1 cellular context compared by ENCODE assay signal in the genomic region with DNA sequence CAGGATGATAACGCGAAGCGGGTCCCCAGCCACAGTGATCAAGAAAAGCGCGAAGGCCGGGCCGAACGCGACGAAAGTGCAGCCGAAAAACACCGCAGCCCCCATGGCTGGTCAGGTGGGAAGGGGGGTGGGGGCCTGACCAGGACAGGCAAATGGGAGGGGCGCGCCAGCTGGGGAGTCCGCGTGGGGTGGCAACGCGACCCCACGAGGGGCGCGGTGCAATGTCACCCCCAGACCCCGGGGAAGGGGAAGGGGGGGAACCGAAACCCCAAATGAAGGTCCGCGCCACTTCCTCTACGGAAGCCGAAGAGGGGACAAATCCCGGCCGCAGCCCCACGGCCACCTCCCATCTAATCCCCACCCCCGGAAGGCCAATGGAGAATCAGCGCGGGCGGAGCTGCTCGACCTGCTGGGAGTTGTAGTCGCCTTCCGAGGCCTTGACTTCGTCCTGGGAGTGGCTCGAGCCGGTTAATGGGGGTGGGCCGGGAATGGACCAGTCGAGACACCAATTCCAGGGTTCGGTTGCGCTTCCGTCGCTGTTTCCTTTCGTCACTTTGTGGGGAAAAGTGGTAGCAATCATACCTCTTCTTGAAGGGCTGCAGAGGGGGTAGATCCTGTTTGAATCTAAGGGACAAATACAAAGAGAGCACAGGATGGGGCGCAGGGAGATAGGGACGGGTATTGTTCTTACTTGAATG.
TF ChIP-seq lines count a peak whose summit lies in the region.

Gene APH1A, minus strand, starts transcription at position 311 of the 698 bp plus-strand sequence. Its CDS starts 206 bp downstream, at position 105.

TF ChIP-seq in HepG2, 621 proteins besides CTCF, POLR2A, EP300 and RAD21 (continued from another document and continues in another):
- TF ChIP-seq MLXIP (CRISPR knock-in tag; IDR thresholded peaks at IDR 0.05; ENCODE audit: borderline replicate concordance) (no peak), PAX8 (CRISPR knock-in tag; IDR thresholded peaks at IDR 0.05; ENCODE audit: borderline replicate concordance) (0 out of 2 replicates have a peak, but pooled peaks have one; percentile 22), KLF6 (CRISPR knock-in tag; IDR thresholded peaks at IDR 0.05) (no peak), ZNF3 (CRISPR knock-in tag; IDR thresholded peaks at IDR 0.05) (no peak), CREB1 (IDR thresholded peaks at IDR 0.05) (peak; percentile 46), CREB1 (CRISPR knock-in tag; IDR thresholded peaks at IDR 0.05) (peak; percentile 94), HNRNPL (IDR thresholded peaks at IDR 0.05; ENCODE audit: low read depth, low read length) (no peak), RFX5 (IDR thresholded peaks at IDR 0.05; ENCODE audit: low read depth, low read length) (no peak), CEBPG (CRISPR knock-in tag; IDR thresholded peaks at IDR 0.05) (no peak), ZNF263 (CRISPR knock-in tag; IDR thresholded peaks at IDR 0.05) (0 out of 2 replicates have a peak, but pooled peaks have one; percentile 30), ZFP36 (IDR thresholded peaks at IDR 0.05; ENCODE audit: borderline replicate concordance, low read depth, low read length, partially characterized antibody) (no peak), SAFB2 (CRISPR knock-in tag; IDR thresholded peaks at IDR 0.05; ENCODE audit: borderline replicate concordance, low read depth) (no peak), ZFAT (CRISPR knock-in tag; conservative IDR thresholded peaks at IDR 0.05) (peak; percentile 88; the same call in 1 of the 2 replicates), ZNF317 (CRISPR knock-in tag; IDR thresholded peaks at IDR 0.05) (0 out of 2 replicates have a peak, but pooled peaks have one; percentile 21), DMAP1 (CRISPR knock-in tag; IDR thresholded peaks at IDR 0.05) (peak; percentile 74), CHD4 (IDR thresholded peaks at IDR 0.05; ENCODE audit: borderline replicate concordance, low read length) (no peak), ZBTB39 (CRISPR knock-in tag; IDR thresholded peaks at IDR 0.05) (0 out of 2 replicates have a peak, but pooled peaks have one; percentile 40), ZNF883 (CRISPR knock-in tag; IDR thresholded peaks at IDR 0.05; ENCODE audit: not compliant biosample characterization) (no peak), HIVEP1 (CRISPR knock-in tag; IDR thresholded peaks at IDR 0.05) (peak; percentile 62), ZNF781 (CRISPR knock-in tag; IDR thresholded peaks at IDR 0.05; ENCODE audit: borderline replicate concordance, not compliant biosample characterization) (no peak), ZNF124 (CRISPR knock-in tag; IDR thresholded peaks at IDR 0.05) (0 out of 2 replicates have a peak, but pooled peaks have one; percentile 51), SOX13 (IDR thresholded peaks at IDR 0.05) (no peak), SOX13 (CRISPR knock-in tag; conservative IDR thresholded peaks at IDR 0.05 in 1 of 2, IDR thresholded peaks at IDR 0.05 in 1 of 2) (peak in 1 of 2 experiments; percentile 34; a peak in 1 of 4 replicates), KDM2A (CRISPR knock-in tag; IDR thresholded peaks at IDR 0.05; ENCODE audit: borderline replicate concordance, low read depth) (peak; percentile 82), ZNF768 (CRISPR knock-in tag; IDR thresholded peaks at IDR 0.05) (peak; percentile 47), NR2C2 (CRISPR knock-in tag; IDR thresholded peaks at IDR 0.05; ENCODE audit: borderline replicate concordance) (peak; percentile 79), MAFG (CRISPR knock-in tag; IDR thresholded peaks at IDR 0.05) (no peak), YEATS4 (CRISPR knock-in tag; IDR thresholded peaks at IDR 0.05; ENCODE audit: borderline replicate concordance) (peak; percentile 85; the same call in 1 of the 2 replicates), CREBL2 (CRISPR knock-in tag; IDR thresholded peaks at IDR 0.05; ENCODE audit: borderline replicate concordance) (no peak), SNRNP70 (IDR thresholded peaks at IDR 0.05; ENCODE audit: low read depth, low read length) (no peak), PATZ1 (CRISPR knock-in tag; IDR thresholded peaks at IDR 0.05) (peak; percentile 83), ZFP36L2 (CRISPR knock-in tag; IDR thresholded peaks at IDR 0.05) (no peak), FIP1L1 (IDR thresholded peaks at IDR 0.05; ENCODE audit: borderline replicate concordance, insufficient read depth, low read depth, low read length) (no peak), ZEB1 (IDR thresholded peaks at IDR 0.05; ENCODE audit: insufficient replicate concordance, low read depth) (no peak)
- TF ChIP-seq, protein P1, sequence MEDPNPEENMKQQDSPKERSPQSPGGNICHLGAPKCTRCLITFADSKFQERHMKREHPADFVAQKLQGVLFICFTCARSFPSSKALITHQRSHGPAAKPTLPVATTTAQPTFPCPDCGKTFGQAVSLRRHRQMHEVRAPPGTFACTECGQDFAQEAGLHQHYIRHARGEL (CRISPR knock-in tag; IDR thresholded peaks at IDR 0.05), result no peak
- TF ChIP-seq, protein P2, sequence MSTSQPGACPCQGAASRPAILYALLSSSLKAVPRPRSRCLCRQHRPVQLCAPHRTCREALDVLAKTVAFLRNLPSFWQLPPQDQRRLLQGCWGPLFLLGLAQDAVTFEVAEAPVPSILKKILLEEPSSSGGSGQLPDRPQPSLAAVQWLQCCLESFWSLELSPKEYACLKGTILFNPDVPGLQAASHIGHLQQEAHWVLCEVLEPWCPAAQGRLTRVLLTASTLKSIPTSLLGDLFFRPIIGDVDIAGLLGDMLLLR (CRISPR knock-in tag; IDR thresholded peaks at IDR 0.05), result peak; percentile 25; the same call in 1 of the 2 replicates
- TF ChIP-seq, protein P3, sequence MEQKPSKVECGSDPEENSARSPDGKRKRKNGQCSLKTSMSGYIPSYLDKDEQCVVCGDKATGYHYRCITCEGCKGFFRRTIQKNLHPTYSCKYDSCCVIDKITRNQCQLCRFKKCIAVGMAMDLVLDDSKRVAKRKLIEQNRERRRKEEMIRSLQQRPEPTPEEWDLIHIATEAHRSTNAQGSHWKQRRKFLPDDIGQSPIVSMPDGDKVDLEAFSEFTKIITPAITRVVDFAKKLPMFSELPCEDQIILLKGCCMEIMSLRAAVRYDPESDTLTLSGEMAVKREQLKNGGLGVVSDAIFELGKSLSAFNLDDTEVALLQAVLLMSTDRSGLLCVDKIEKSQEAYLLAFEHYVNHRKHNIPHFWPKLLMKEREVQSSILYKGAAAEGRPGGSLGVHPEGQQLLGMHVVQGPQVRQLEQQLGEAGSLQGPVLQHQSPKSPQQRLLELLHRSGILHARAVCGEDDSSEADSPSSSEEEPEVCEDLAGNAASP (CRISPR knock-in tag; IDR thresholded peaks at IDR 0.05; ENCODE audit: borderline replicate concordance), result no peak; the same call in 1 of the 2 replicates
- TF ChIP-seq, protein P4, sequence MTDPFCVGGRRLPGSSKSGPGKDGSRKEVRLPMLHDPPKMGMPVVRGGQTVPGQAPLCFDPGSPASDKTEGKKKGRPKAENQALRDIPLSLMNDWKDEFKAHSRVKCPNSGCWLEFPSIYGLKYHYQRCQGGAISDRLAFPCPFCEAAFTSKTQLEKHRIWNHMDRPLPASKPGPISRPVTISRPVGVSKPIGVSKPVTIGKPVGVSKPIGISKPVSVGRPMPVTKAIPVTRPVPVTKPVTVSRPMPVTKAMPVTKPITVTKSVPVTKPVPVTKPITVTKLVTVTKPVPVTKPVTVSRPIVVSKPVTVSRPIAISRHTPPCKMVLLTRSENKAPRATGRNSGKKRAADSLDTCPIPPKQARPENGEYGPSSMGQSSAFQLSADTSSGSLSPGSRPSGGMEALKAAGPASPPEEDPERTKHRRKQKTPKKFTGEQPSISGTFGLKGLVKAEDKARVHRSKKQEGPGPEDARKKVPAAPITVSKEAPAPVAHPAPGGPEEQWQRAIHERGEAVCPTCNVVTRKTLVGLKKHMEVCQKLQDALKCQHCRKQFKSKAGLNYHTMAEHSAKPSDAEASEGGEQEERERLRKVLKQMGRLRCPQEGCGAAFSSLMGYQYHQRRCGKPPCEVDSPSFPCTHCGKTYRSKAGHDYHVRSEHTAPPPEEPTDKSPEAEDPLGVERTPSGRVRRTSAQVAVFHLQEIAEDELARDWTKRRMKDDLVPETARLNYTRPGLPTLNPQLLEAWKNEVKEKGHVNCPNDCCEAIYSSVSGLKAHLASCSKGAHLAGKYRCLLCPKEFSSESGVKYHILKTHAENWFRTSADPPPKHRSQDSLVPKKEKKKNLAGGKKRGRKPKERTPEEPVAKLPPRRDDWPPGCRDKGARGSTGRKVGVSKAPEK (CRISPR knock-in tag; IDR thresholded peaks at IDR 0.05; ENCODE audit: borderline replicate concordance), result no peak
- TF ChIP-seq, protein P5, sequence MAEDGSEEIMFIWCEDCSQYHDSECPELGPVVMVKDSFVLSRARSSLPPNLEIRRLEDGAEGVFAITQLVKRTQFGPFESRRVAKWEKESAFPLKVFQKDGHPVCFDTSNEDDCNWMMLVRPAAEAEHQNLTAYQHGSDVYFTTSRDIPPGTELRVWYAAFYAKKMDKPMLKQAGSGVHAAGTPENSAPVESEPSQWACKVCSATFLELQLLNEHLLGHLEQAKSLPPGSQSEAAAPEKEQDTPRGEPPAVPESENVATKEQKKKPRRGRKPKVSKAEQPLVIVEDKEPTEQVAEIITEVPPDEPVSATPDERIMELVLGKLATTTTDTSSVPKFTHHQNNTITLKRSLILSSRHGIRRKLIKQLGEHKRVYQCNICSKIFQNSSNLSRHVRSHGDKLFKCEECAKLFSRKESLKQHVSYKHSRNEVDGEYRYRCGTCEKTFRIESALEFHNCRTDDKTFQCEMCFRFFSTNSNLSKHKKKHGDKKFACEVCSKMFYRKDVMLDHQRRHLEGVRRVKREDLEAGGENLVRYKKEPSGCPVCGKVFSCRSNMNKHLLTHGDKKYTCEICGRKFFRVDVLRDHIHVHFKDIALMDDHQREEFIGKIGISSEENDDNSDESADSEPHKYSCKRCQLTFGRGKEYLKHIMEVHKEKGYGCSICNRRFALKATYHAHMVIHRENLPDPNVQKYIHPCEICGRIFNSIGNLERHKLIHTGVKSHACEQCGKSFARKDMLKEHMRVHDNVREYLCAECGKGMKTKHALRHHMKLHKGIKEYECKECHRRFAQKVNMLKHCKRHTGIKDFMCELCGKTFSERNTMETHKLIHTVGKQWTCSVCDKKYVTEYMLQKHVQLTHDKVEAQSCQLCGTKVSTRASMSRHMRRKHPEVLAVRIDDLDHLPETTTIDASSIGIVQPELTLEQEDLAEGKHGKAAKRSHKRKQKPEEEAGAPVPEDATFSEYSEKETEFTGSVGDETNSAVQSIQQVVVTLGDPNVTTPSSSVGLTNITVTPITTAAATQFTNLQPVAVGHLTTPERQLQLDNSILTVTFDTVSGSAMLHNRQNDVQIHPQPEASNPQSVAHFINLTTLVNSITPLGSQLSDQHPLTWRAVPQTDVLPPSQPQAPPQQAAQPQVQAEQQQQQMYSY (CRISPR knock-in tag; IDR thresholded peaks at IDR 0.05), result no peak; the same call in 1 of the 2 replicates
